In genomic region chr9:14530301-14530700, GRCh38 we compare ENCODE assay signal across 30 cellular contexts.
DNase-seq lines count a peak whose midpoint lies in the region; ATAC-seq, FAIRE-seq and TF ChIP-seq lines count a peak whose summit lies in the region.
"Had no signal": no experiment of that assay in that cellular context is flagged by ENCODE, and none has a peak within 500 bp of the region (broad histone marks: within the 10 kb centered on the region; RNA-seq: fewer than 3 reads in every experiment).

No MANE protein-coding gene starts in this region.

- H3K4me2 ChIP-seq in astrocyte (ENCODE audit: low read length) = no peak overlapping the region
- H3K4me2 ChIP-seq: A549 had no signal

- no peak for FAIRE-seq in astrocyte (lab: Jason Lieb, UNC)
- FAIRE-seq: A549 had no signal

- H3K9me3 ChIP-seq in astrocyte (ENCODE audit: insufficient read depth, low read depth, low read length) = no peaks in the 10 kb centered on the region
- H3K9me3 ChIP-seq: A549, gastroesophageal sphincter, HAP-1, left ventricle myocardium inferior, MG63, stomach, tibial artery had no signal

- H3K4me3 ChIP-seq in astrocyte (ENCODE audit: insufficient read depth, low read depth, low read length) = no peak overlapping the region
- H3K4me3 ChIP-seq: A549, gastroesophageal sphincter, HAP-1, left ventricle myocardium inferior, MG63, skin epidermis, stomach, tibial artery had no signal

- in situ Hi-C loops in G401 (cut with HindIII; ENCODE audit: low sequenced_read_pairs) = no loop called here

- H3K4me1 Mint-ChIP-seq in astrocyte (ENCODE audit: low read depth, unreplicated experiment) = peaks cover 9% of the 10 kb centered on the region
- H3K4me1 Mint-ChIP-seq: activated CD4-positive, alpha-beta memory T cell treated with anti-CD3 and anti-CD28 coated beads, Interleukin-2, amount 10 ng/mL, durations not matched to agents 7 days and 5 days; activated naive CD4-positive, alpha-beta T cell treated with anti-CD3 and anti-CD28 coated beads, Interleukin-2, amount 50 U/mL, for 24 hours; activated T-helper 17 cell treated with anti-CD3 and anti-CD28 coated beads, Interleukin-2, amount 50 U/mL, for 72 hours; B cell had no signal

- H3K4me3 Mint-ChIP-seq in astrocyte (ENCODE audit: unreplicated experiment) = no peak overlapping the region
- H3K4me3 Mint-ChIP-seq: activated CD4-positive, alpha-beta memory T cell treated with anti-CD3 and anti-CD28 coated beads, Interleukin-2, amount 10 ng/mL, durations not matched to agents 7 days and 5 days; activated naive CD4-positive, alpha-beta T cell treated with anti-CD3 and anti-CD28 coated beads, Interleukin-2, amount 50 U/mL, for 24 hours; activated T-helper 17 cell treated with anti-CD3 and anti-CD28 coated beads, Interleukin-2, amount 50 U/mL, for 72 hours; B cell; CD8-positive, alpha-beta T cell had no signal

- H3K27me3 ChIP-seq in astrocyte (ENCODE audit: insufficient read depth, low read length) = peaks cover 2% of the 10 kb centered on the region
- H3K27me3 ChIP-seq: gastroesophageal sphincter, tibial artery had no signal

- H3K27ac ChIP-seq in astrocyte (ENCODE audit: low read depth, low read length) = no peak overlapping the region
- H3K27ac ChIP-seq: A549, gastroesophageal sphincter, left ventricle myocardium inferior, skin epidermis, stomach, tibial artery had no signal

- DNase-seq in G401 (ENCODE audit: low spot score) (peak; percentile 58), NCI-H1930 (lab: John Stamatoyannopoulos, UW) (peak; percentile 23), astrocyte (ENCODE audit: low read depth) (no peak), midbrain (lab: John Stamatoyannopoulos, UW) (peak; percentile 4), RKO (ENCODE audit: low spot score) (no peak), globus pallidus (ENCODE audit: low spot score) (no peak)
- DNase-seq in activated T-cell treated with anti-CD3 and anti-CD28 coated beads, Interleukin-2, amount 50 U/mL, for 48 hours = no peak
- DNase-seq: activated CD4-positive, alpha-beta memory T cell treated with anti-CD3 and anti-CD28 coated beads, Interleukin-2, amount 10 ng/mL, durations not matched to agents 7 days and 5 days; activated CD4-positive, alpha-beta T cell treated with anti-CD3 and anti-CD28 coated beads for 1 hour; activated CD8-positive, alpha-beta memory T cell treated with anti-CD3 and anti-CD28 coated beads, Interleukin-2, amount 50 U/mL, for 48 hours; CD8-positive, alpha-beta T cell; dermis blood vessel endothelial cell; DMS 273 treated with DMSO at 0.1 percent for 48 hours; KG1; left ventricle myocardium inferior; MG63; NCI-H1417 treated with DMSO at 0.1 percent for 48 hours; NCI-H2107; NCI-H524; RPMI8226; stomach; tibial artery had no signal

- no peak for TF ChIP-seq CTCF in astrocyte (IDR thresholded peaks at IDR 0.05; ENCODE audit: insufficient read depth, low read depth, low read length)

- H3K4me1 ChIP-seq in astrocyte (ENCODE audit: insufficient read depth, low read length) = no peaks in the 10 kb centered on the region
- H3K4me1 ChIP-seq: gastroesophageal sphincter, stomach, tibial artery had no signal

- no peak for ATAC-seq in HG02884 (IDR thresholded peaks at IDR 0.05; ENCODE audit: unreplicated experiment)
- ATAC-seq: A549; activated T-helper 17 cell treated with anti-CD3 and anti-CD28 coated beads, Interleukin-2, amount 50 U/mL, for 72 hours; CD8-positive, alpha-beta T cell; gastroesophageal sphincter had no signal

- H3K9me3 Mint-ChIP-seq in astrocyte (ENCODE audit: unreplicated experiment) = no peaks in the 10 kb centered on the region
- H3K9me3 Mint-ChIP-seq: activated CD4-positive, alpha-beta memory T cell treated with anti-CD3 and anti-CD28 coated beads, Interleukin-2, amount 10 ng/mL, durations not matched to agents 7 days and 5 days; activated naive CD4-positive, alpha-beta T cell treated with anti-CD3 and anti-CD28 coated beads, Interleukin-2, amount 50 U/mL, for 24 hours; activated T-helper 17 cell treated with anti-CD3 and anti-CD28 coated beads, Interleukin-2, amount 50 U/mL, for 72 hours; CD8-positive, alpha-beta T cell had no signal

- no peaks in the 10 kb centered on the region for H3K27me3 Mint-ChIP-seq in astrocyte (ENCODE audit: low read depth, unreplicated experiment)

- no peaks in the 10 kb centered on the region for H3K36me3 Mint-ChIP-seq in astrocyte (ENCODE audit: low read depth, unreplicated experiment)
- H3K36me3 Mint-ChIP-seq: activated naive CD4-positive, alpha-beta T cell treated with anti-CD3 and anti-CD28 coated beads, Interleukin-2, amount 50 U/mL, for 24 hours; CD8-positive, alpha-beta T cell had no signal

- peak overlapping the region; percentile 1 for H2AFZ ChIP-seq in astrocyte (ENCODE audit: low read depth, low read length)

- H3K79me2 ChIP-seq in astrocyte (ENCODE audit: insufficient read depth, low read length) = no peaks in the 10 kb centered on the region

- H3K27ac Mint-ChIP-seq in astrocyte (ENCODE audit: unreplicated experiment) = no peak overlapping the region
- H3K27ac Mint-ChIP-seq: activated CD4-positive, alpha-beta memory T cell treated with anti-CD3 and anti-CD28 coated beads, Interleukin-2, amount 10 ng/mL, durations not matched to agents 7 days and 5 days; activated naive CD4-positive, alpha-beta T cell treated with anti-CD3 and anti-CD28 coated beads, Interleukin-2, amount 50 U/mL, for 24 hours; activated T-helper 17 cell treated with anti-CD3 and anti-CD28 coated beads, Interleukin-2, amount 50 U/mL, for 72 hours; B cell; CD8-positive, alpha-beta T cell had no signal

- H3K36me3 ChIP-seq in astrocyte (ENCODE audit: insufficient read depth, low read length) = no peaks in the 10 kb centered on the region
- H3K36me3 ChIP-seq: gastroesophageal sphincter, HAP-1, left ventricle myocardium inferior, MG63, stomach, tibial artery had no signal

- H4K20me1 ChIP-seq in astrocyte (ENCODE audit: insufficient read depth, low read length) = no peaks in the 10 kb centered on the region

- H3K9ac ChIP-seq in astrocyte (ENCODE audit: low read length) = no peak overlapping the region

Comparison
In these comparisons a context has a peak if more than half of its experiments do, and no peak if none do; other contexts are left out.
1. DNase-seq: peak in G401 (single experiment), NCI-H1930 (2 of 2) and midbrain (single experiment); none in astrocyte (single experiment), RKO (single experiment), globus pallidus (single experiment) and activated T-cell treated with anti-CD3 and anti-CD28 coated beads, Interleukin-2, amount 50 U/mL, for 48 hours (0 of 2).